ENCODE assay signal across 8 cellular contexts in the genomic region with DNA sequence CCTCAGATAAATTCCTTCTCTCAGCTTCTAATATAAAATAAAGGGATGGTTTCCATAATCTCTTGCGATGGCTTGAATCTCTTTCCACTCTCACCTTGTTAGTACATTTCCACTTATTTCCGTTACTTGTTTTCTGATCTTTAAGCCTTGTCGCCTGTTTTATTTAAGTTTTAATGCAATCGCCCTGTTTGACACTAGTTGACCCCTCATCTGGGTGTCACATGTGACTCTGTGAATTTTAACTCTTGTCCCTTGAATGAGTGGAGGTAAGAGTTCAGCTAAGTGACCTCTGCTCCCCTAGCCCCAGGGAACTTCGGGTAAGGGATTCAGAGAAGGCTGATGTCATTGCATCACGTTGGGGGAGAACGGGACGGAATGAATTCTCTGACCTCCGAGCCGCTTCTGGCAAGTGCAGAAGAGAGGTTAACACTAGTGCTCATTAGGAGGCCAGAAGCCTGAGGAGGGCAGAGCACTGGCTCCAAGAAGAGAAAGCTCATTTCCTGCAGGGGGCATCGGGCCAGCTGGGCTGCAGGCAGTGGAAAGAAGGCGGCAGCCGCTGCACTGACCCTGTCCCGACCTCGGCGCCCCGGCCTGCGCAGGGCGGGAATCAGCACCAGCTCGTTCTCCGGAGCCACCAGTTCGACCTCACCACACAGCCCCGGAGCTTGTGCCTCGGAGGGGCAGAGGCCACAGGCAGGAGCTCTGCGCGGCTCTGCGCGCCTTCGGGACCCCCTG. TPM values are rescaled to one million over a fixed set of nuclear protein-coding genes. Genes with fewer than 3 reads are reported as not detected.
A peak's percentile ranks its signal among the peaks of the same experiment; 100 is the strongest.
DNase-seq lines count a peak whose midpoint lies in the region; ATAC-seq and TF ChIP-seq lines count a peak whose summit lies in the region.

No MANE protein-coding gene starts in this region.

- peaks cover 11% of the 10 kb centered on the region for H3K27me3 Mint-ChIP-seq in WTC11 (ENCODE audit: low read depth)

- peaks cover 2% of the 10 kb centered on the region; the same call in 1 of the 2 replicates for H3K36me3 Mint-ChIP-seq in WTC11

- peaks cover 3% of the 10 kb centered on the region for H3K9me3 Mint-ChIP-seq in WTC11

- TF ChIP-seq CTCF in HEK293 (tag by site-specific recombination; IDR thresholded peaks at IDR 0.05) (peak; percentile 57), WTC11 (IDR thresholded peaks at IDR 0.05) (no peak), thyroid gland (IDR thresholded peaks at IDR 0.05) (peak in 2 of 6 experiments; percentile 11 to 22)

- H3K36me3 ChIP-seq in ES-I3 (ENCODE audit: insufficient read depth, low read length) (no peaks in the 10 kb centered on the region), HEK293 (ENCODE audit: control insufficient read depth in 2 of 2, insufficient read depth in 1 of 2, low read length in 2 of 2) (peaks cover 0 to 12% of the 10 kb centered on the region in 2 experiments; a peak in 1 of 3 replicates), thyroid gland (peaks cover 0 to 1% of the 10 kb centered on the region in 2 donors)

- H3K27me3 ChIP-seq in mononuclear cell (ENCODE audit: insufficient read depth, low read length) (no peaks in the 10 kb centered on the region), thyroid gland (no peaks in the 10 kb centered on the region)

- intact Hi-C loops in thyroid gland (cut with DNase I): no loop called here

- peak overlapping the region; percentile 76 for H3K4me3 ChIP-seq in HEK293 (ENCODE audit: low read depth, low read length)
- H3K4me3 ChIP-seq in mononuclear cell (ENCODE audit: low read length): peak overlapping the region; percentile 87
- peak overlapping the region; percentile 73 to 99 (median 93) for H3K4me3 ChIP-seq in thyroid gland (replicated peaks in 1 of 3)

- H3K27ac ChIP-seq in HEK293 (ENCODE audit: extremely low read depth, low read depth, low read length) (peak overlapping the region; percentile 78), thyroid gland (peak overlapping the region; percentile 95 to 99 (median 97))

- TF ChIP-seq POLR2A in thyroid gland (IDR thresholded peaks at IDR 0.05): no peak

- 11 to 23% methylated on average over 11 to 23 of the region's 29 CpGs for WGBS in thyroid gland, 2 donors

- peak overlapping the region; percentile 91 for H3K4me3 Mint-ChIP-seq in WTC11

- peak overlapping the region; percentile 95 for H3K27ac Mint-ChIP-seq in WTC11

- POLR2A ChIA-PET in HEK293 (lab: Yijun Ruan, JAX) (interaction anchor here (0.7 to 3.1 kb wide), 13 partner anchors 11 to 376 kb away, joined by 3 to 13 read pairs (median 4); a partner anchor contains a TSS), WTC11 (lab: Charles Lee) (interaction anchor here (0.6 to 2.1 kb wide), 9 partner anchors 15 to 349 kb away, joined by 3 to 9 read pairs (median 4); a partner anchor contains a TSS)

- no peaks in the 10 kb centered on the region for H3K9me3 ChIP-seq in ES-I3 (ENCODE audit: control insufficient read depth, insufficient read depth, low read length)
- H3K9me3 ChIP-seq in HEK293 (ENCODE audit: control insufficient read depth, insufficient read depth, low read depth, low read length): no peaks in the 10 kb centered on the region
- no peaks in the 10 kb centered on the region for H3K9me3 ChIP-seq in mononuclear cell (ENCODE audit: low read depth, low read length)
- H3K9me3 ChIP-seq in thyroid gland: no peaks in the 10 kb centered on the region

- DNase-seq in A172 (ENCODE audit: low spot score) (peak; percentile 59), LoVo (ENCODE audit: low spot score) (peak; percentile 48), WTC11 (ENCODE audit: low spot score) (peak; percentile 79), thyroid gland (peak; percentile 71 to 76)

- ATAC-seq in WTC11 (peak; percentile 28), esophagus mucosa (peak; percentile 25)

- peaks cover 27% of the 10 kb centered on the region for H3K4me1 Mint-ChIP-seq in WTC11

- H3K4me1 ChIP-seq in ES-I3 (ENCODE audit: insufficient read depth, low read length) (peaks cover 6% of the 10 kb centered on the region), HEK293 (ENCODE audit: control insufficient read depth, insufficient read depth, low read length) (no peaks in the 10 kb centered on the region), mononuclear cell (ENCODE audit: insufficient read depth, low read length) (peaks cover 42% of the 10 kb centered on the region), thyroid gland (peaks cover 22 to 32% of the 10 kb centered on the region in 2 donors)

- peak overlapping the region; percentile 77 for H3K9ac ChIP-seq in ES-I3 (ENCODE audit: low read depth, low read length)

- CTCF ChIA-PET in HEK293 (lab: Yijun Ruan, JAX) (interaction anchor here (0.6 to 4.3 kb wide), 16 partner anchors 8 to 140 kb away, joined by 3 to 46 read pairs (median 6); a partner anchor contains a TSS), WTC11 (lab: Charles Lee) (interaction anchor here (0.6 to 6.1 kb wide), 32 partner anchors 11 to 649 kb away, joined by 3 to 143 read pairs (median 6); a partner anchor contains a TSS)

TF ChIP-seq in HEK293, 187 proteins besides CTCF, POLR2A, EP300 and RAD21 (continues in another document):
- TF ChIP-seq ZNF768 (tag by site-specific recombination; IDR thresholded peaks at IDR 0.05) (no peak), ZNF433 (tag by site-specific recombination; IDR thresholded peaks at IDR 0.05; ENCODE audit: low read depth) (no peak; the same call in 1 of the 2 replicates), ZNF560 (tag by site-specific recombination; IDR thresholded peaks at IDR 0.05; ENCODE audit: borderline replicate concordance) (no peak), ZNF48 (tag by site-specific recombination; IDR thresholded peaks at IDR 0.05) (no peak), ZBTB20 (tag by site-specific recombination; IDR thresholded peaks at IDR 0.05) (peak; percentile 94), ZIC2 (tag by site-specific recombination; IDR thresholded peaks at IDR 0.05) (peak; percentile 21; the same call in 1 of the 2 replicates), ZNF624 (tag by site-specific recombination; IDR thresholded peaks at IDR 0.05) (no peak), ZNF23 (tag by site-specific recombination; IDR thresholded peaks at IDR 0.05; ENCODE audit: borderline replicate concordance) (no peak), IKZF3 (tag by site-specific recombination; IDR thresholded peaks at IDR 0.05) (0 out of 2 replicates have a peak, but pooled peaks have one; percentile 13), GLI2 (tag by site-specific recombination; IDR thresholded peaks at IDR 0.05; ENCODE audit: borderline replicate concordance, low read depth) (no peak), SP2 (tag by site-specific recombination; IDR thresholded peaks at IDR 0.05) (no peak)

TF ChIP-seq in WTC11, 78 proteins besides CTCF, POLR2A, EP300 and RAD21 (continues in another document):
- TF ChIP-seq ZNF219 (CRISPR knock-in tag; IDR thresholded peaks at IDR 0.05; ENCODE audit: borderline replicate concordance): no peak
- no peak for TF ChIP-seq FOXJ3 (CRISPR knock-in tag; IDR thresholded peaks at IDR 0.05; ENCODE audit: borderline replicate concordance)
- TF ChIP-seq GABPB1 (CRISPR knock-in tag; IDR thresholded peaks at IDR 0.05): peak; percentile 95
- TF ChIP-seq, protein P1, sequence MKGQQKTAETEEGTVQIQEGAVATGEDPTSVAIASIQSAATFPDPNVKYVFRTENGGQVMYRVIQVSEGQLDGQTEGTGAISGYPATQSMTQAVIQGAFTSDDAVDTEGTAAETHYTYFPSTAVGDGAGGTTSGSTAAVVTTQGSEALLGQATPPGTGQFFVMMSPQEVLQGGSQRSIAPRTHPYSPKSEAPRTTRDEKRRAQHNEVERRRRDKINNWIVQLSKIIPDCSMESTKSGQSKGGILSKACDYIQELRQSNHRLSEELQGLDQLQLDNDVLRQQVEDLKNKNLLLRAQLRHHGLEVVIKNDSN (CRISPR knock-in tag; IDR thresholded peaks at IDR 0.05): peak; percentile 27; the same call in 1 of the 2 replicates
- 0 out of 2 replicates have a peak, but pooled peaks have one; percentile 5 for TF ChIP-seq NFATC4 (CRISPR knock-in tag; IDR thresholded peaks at IDR 0.05)

RNA-seq across cellular contexts. Expression of a gene that starts 0.6 kb away (rescaled TPM):
- total RNA-seq in A172 (2014; rRNA removed; shearing (Covaris generic)): 36.3 and 49.2 TPM in 2 replicates
- total RNA-seq in WTC11 (2021) (33.6 to 42.7 TPM (median 42.1 TPM) in 3 replicates), esophagus mucosa (30.2 TPM), mononuclear cell (10.7 TPM), thyroid gland (10 to 100 TPM; 11.4 to 58.2 (median 50.6) TPM)

RNA-seq across cellular contexts. Expression of a gene that starts 2.2 kb away (rescaled TPM):
- total RNA-seq in A172 (2014; rRNA removed; shearing (Covaris generic)): 0.21 and 0.29 TPM in 2 replicates
- total RNA-seq in WTC11 (2021) (0.16 to 0.72 TPM (median 0.50 TPM) in 3 replicates), esophagus mucosa (0.20 TPM), mononuclear cell (0.42 TPM), thyroid gland (1 to 10 TPM; 4.7 to 7.1 (median 5.7) TPM)

RNA-seq across cellular contexts. Expression of a gene that starts 14.3 kb away (rescaled TPM):
- not detected in 2 replicates for total RNA-seq in A172 (2014; rRNA removed; shearing (Covaris generic))
- total RNA-seq in WTC11 (2021) (0.11 TPM in 1 of 3 replicates, not detected in the others), esophagus mucosa (not detected), mononuclear cell (not detected), thyroid gland (not detected)

RNA-seq across cellular contexts. Expression of a gene that starts 14.8 kb away (rescaled TPM):
- 1.6 and 2.7 TPM in 2 replicates for total RNA-seq in A172 (2014; rRNA removed; shearing (Covaris generic))
- total RNA-seq in WTC11 (2021) (9.5 to 10.8 TPM (median 10.2 TPM) in 3 replicates), esophagus mucosa (1.7 TPM), mononuclear cell (2.0 TPM), thyroid gland (10 to 100 TPM in 3 of 4 donors, 1 to 10 TPM in 1; 8.5 to 17.4 (median 15.8) TPM)

RNA-seq across cellular contexts. Expression of a gene that starts 22.9 kb away (rescaled TPM):
- total RNA-seq in A172 (2014; rRNA removed; shearing (Covaris generic)): 1.9 and 2.1 TPM in 2 replicates
- total RNA-seq in WTC11 (2021) (10.1 to 14.1 TPM (median 12.6 TPM) in 3 replicates), esophagus mucosa (1.3 TPM), mononuclear cell (1.2 TPM), thyroid gland (1 to 10 TPM; 5.1 to 9.3 (median 8.1) TPM)

Comparison
In these comparisons a context has a peak if more than half of its experiments do, and no peak if none do; other contexts are left out.
1. Peak in every context shown above with its lines: DNase-seq, ATAC-seq, H3K4me3 ChIP-seq and H3K27ac ChIP-seq.